ENCODE assay signal across 12 cellular contexts in the genomic region with DNA sequence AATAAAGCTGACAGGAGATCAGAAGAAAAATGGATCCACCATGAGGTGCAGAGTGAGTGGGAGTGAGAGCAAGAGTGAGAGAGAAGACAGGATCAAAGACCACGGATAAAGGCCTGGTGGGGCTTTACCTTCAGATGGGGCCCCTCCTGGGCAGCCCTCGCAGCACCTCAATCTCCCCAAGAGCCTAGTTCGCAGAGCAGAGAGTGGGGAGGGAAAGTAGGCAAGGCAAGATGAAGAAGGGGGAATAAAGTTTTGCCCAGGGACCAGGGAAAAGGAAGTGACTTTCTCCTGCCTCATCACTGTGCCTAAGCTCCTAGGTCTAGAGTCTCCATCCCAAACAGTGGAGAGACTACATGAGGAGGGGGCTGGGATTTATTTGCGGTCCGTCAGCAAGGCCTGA. TPM values are rescaled to one million over a fixed set of nuclear protein-coding genes. Genes with fewer than 3 reads are reported as not detected.
DNase-seq lines count a peak whose midpoint lies in the region; ATAC-seq and TF ChIP-seq lines count a peak whose summit lies in the region.
"Had no signal": no experiment of that assay in that cellular context is flagged by ENCODE, and none has a peak within 500 bp of the region (broad histone marks: within the 10 kb centered on the region; RNA-seq: fewer than 3 reads in every experiment).

No MANE protein-coding gene starts in this region.

- H2AFZ ChIP-seq in OCI-LY1 (ENCODE audit: low read length): no peak overlapping the region

- ATAC-seq in GM19023 (IDR thresholded peaks at IDR 0.05; ENCODE audit: unreplicated experiment): no peak
- no peak for ATAC-seq in GM18873 (IDR thresholded peaks at IDR 0.05; ENCODE audit: low FRiP score, unreplicated experiment)

- H3K36me3 ChIP-seq in DOHH2 (ENCODE audit: control insufficient read depth, low read length) (peaks cover 7% of the 10 kb centered on the region; the same call in 1 of the 2 replicates), OCI-LY1 (ENCODE audit: insufficient read depth, low read length) (no peaks in the 10 kb centered on the region), iPS-18a (ENCODE audit: control insufficient read depth, low read depth, low read length) (no peaks in the 10 kb centered on the region), colonic mucosa (no peaks in the 10 kb centered on the region)

- H3K9ac ChIP-seq in OCI-LY1 (ENCODE audit: low read length): no peak overlapping the region; the same call in 1 of the 2 replicates
- H3K9ac ChIP-seq in iPS-18a (ENCODE audit: low read length): no peak overlapping the region
- H3K9ac ChIP-seq in colonic mucosa (ENCODE audit: low read depth in 2 of 2, low read length in 2 of 2): no peak overlapping the region

- H4K20me1 ChIP-seq in DOHH2 (ENCODE audit: control insufficient read depth, insufficient read depth, low read depth, low read length) (no peaks in the 10 kb centered on the region), OCI-LY1 (ENCODE audit: insufficient read depth, low read length) (no peaks in the 10 kb centered on the region)

- no peaks in the 10 kb centered on the region for H3K9me2 ChIP-seq in DOHH2 (replicated peaks; ENCODE audit: control insufficient read depth, low read length)
- H3K9me2 ChIP-seq in OCI-LY1 (ENCODE audit: low read depth, low read length): no peaks in the 10 kb centered on the region

- no peaks in the 10 kb centered on the region for H3K79me2 ChIP-seq in DOHH2 (ENCODE audit: control insufficient read depth, low read length)
- no peaks in the 10 kb centered on the region for H3K79me2 ChIP-seq in OCI-LY1 (ENCODE audit: insufficient read depth, low read length)

- peaks cover 37% of the 10 kb centered on the region for H3K4me1 ChIP-seq in DOHH2 (ENCODE audit: control insufficient read depth, low read length)
- peaks cover 18% of the 10 kb centered on the region for H3K4me1 ChIP-seq in OCI-LY1 (ENCODE audit: insufficient read depth, low read length, severe bottlenecking)
- peaks cover 7% of the 10 kb centered on the region for H3K4me1 ChIP-seq in iPS-18a (ENCODE audit: control insufficient read depth, low read depth, low read length)
- no peaks in the 10 kb centered on the region for H3K4me1 ChIP-seq in colonic mucosa

- intact Hi-C loops in colonic mucosa (cut with DNase I): no loop called here

- H3K27me3 ChIP-seq in DOHH2 (ENCODE audit: control insufficient read depth, low read length): no peaks in the 10 kb centered on the region
- no peaks in the 10 kb centered on the region for H3K27me3 ChIP-seq in OCI-LY1 (ENCODE audit: insufficient read depth, low read length)
- H3K27me3 ChIP-seq in iPS-18a (ENCODE audit: control insufficient read depth, insufficient read depth, low read length): no peaks in the 10 kb centered on the region
- H3K27me3 ChIP-seq in colonic mucosa: no peaks in the 10 kb centered on the region

- H3K27ac ChIP-seq in DOHH2 (ENCODE audit: low read depth, low read length) (no peak overlapping the region), OCI-LY1 (ENCODE audit: low read depth, low read length, poor library complexity, severe bottlenecking) (peak overlapping the region; percentile 7), iPS-18a (ENCODE audit: low read length) (no peak overlapping the region), skin epidermis (peak overlapping the region in 18 of 21 experiments; percentile 22 to 76 (median 57)), colonic mucosa (no peak overlapping the region)

- H3K4me3 ChIP-seq in DOHH2 (ENCODE audit: low read length) (no peak overlapping the region; the same call in 1 of the 2 replicates), OCI-LY1 (ENCODE audit: low read depth, low read length, poor library complexity, severe bottlenecking) (no peak overlapping the region), iPS-18a (ENCODE audit: low read length) (peak overlapping the region; percentile 29), skin epidermis (no peak overlapping the region), colonic mucosa (no peak overlapping the region)

- no peak for TF ChIP-seq CTCF in DOHH2 (IDR thresholded peaks at IDR 0.05; ENCODE audit: low read depth, low read length, poor library complexity, severe bottlenecking)
- TF ChIP-seq CTCF in OCI-LY1 (IDR thresholded peaks at IDR 0.05; ENCODE audit: low read length): no peak
- no peak for TF ChIP-seq CTCF in colonic mucosa (IDR thresholded peaks at IDR 0.05)

- H3K4me2 ChIP-seq in DOHH2 (ENCODE audit: low read length) (peak overlapping the region; percentile 53; the same call in 1 of the 2 replicates), OCI-LY1 (ENCODE audit: low read length) (no peak overlapping the region)

- DNase-seq in colonic mucosa (no peak), HPDE6-E6E7 (ENCODE audit: extremely low spot score) (no peak)
- DNase-seq: NCI-H774 had no signal

- H3F3A ChIP-seq in DOHH2 (ENCODE audit: control insufficient read depth, insufficient read depth) (0 out of 2 replicates have a peak, but pooled peaks cover 3% of the 10 kb centered on the region), OCI-LY1 (ENCODE audit: insufficient read depth, low read length) (no peaks in the 10 kb centered on the region)

- peaks cover 18% of the 10 kb centered on the region for H3K9me3 ChIP-seq in DOHH2 (ENCODE audit: control insufficient read depth, insufficient read depth, low read length)
- H3K9me3 ChIP-seq in OCI-LY1 (ENCODE audit: low read length): no peaks in the 10 kb centered on the region; the same call in 1 of the 2 replicates
- H3K9me3 ChIP-seq in iPS-18a (ENCODE audit: control insufficient read depth, low read depth, low read length): no peaks in the 10 kb centered on the region
- no peaks in the 10 kb centered on the region for H3K9me3 ChIP-seq in colonic mucosa

RNA-seq across cellular contexts. Expression of a gene that starts 10.3 kb away (rescaled TPM):
- total RNA-seq in colonic mucosa: not detected
- total RNA-seq: endothelial cell of umbilical vein, LHCN-M2, subcutaneous adipose tissue had no signal

Comparison
In these comparisons a context has a peak if more than half of its experiments do, and no peak if none do; other contexts are left out.
1. H3K27ac ChIP-seq: peak in OCI-LY1 (single experiment) and skin epidermis (18 of 21); none in DOHH2 (single experiment), iPS-18a (single experiment) and colonic mucosa (single experiment).